ENCODE assay signal across 8 cellular contexts in the genomic region with DNA sequence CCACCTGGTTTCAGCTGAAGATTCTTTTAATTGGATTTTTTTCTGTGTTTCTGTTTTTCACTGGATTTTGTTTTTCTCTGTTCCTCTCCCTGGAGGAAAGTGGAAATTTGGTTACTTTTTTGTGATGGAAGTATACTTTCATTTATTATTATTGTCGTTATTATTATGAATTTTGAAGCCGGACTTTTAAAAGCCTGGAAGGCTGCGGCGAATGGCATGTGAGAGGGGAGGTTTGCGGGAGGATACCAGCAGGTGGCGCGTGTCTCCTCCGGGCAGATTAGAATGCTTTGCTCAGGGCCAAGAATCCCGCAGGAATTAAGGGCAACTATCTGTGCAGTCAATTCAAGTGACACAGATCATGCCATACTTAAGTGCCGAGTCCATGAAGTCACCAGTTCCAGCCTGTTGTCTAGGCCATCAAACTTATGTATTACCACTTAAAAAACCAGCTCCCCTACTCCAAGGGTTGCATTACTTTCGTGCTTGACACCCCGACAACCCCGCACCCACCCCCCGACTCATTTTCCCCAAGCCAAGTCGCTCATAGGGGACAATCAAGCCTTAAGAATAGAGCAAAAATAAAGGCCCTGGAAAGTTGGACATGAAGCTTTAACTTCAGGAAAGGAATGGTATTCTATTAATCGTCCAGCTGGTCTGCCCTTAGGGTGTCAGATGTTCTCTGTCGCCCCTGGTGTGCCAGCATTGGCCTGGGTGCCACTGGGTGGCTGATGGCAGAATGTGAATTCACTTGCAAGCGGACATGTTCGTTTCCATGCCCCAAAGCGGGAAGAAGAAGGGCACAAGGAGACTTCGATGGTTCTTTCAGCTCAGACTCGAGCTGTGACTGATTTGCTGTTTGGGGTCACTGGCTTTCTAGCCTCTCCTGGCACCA. TPM values are rescaled to one million over a fixed set of nuclear protein-coding genes. Genes with fewer than 3 reads are reported as not detected.
DNase-seq lines count a peak whose midpoint lies in the region; ATAC-seq and TF ChIP-seq lines count a peak whose summit lies in the region.

No MANE protein-coding gene starts in this region.

- H3K27me3 ChIP-seq in AG04450 (ENCODE audit: control insufficient read depth, insufficient read depth, low read length), result no peaks in the 10 kb centered on the region
- H3K27me3 ChIP-seq in lung (ENCODE audit: control insufficient read depth, insufficient read depth), result no peaks in the 10 kb centered on the region

- H3K27ac ChIP-seq in AG04450 (ENCODE audit: low read depth, low read length) (no peak overlapping the region), lung (ENCODE audit: low read depth in 1 of 2, low read length in 1 of 2) (no peak overlapping the region)

- H3K4me3 ChIP-seq in AG04450 (ENCODE audit: low read depth, low read length), result peak overlapping the region; percentile 92; the same call in 1 of the 2 replicates
- H3K4me3 ChIP-seq in lung, result peak overlapping the region; percentile 24

- WGBS in lung, 2 donors, result 29 to 40% methylated on average over 22 of the region's 22 CpGs

- no peaks in the 10 kb centered on the region for H3K36me3 ChIP-seq in lung (ENCODE audit: control insufficient read depth in 2 of 2, insufficient read depth in 2 of 2, low read length in 2 of 2)

- peaks cover 0 to 8% of the 10 kb centered on the region in 2 donors for H3K4me1 ChIP-seq in lung (ENCODE audit: control insufficient read depth in 2 of 2, insufficient read depth in 2 of 2, low read length in 2 of 2)

- POLR2A ChIA-PET in AG04450 (lab: Yijun Ruan, JAX), result no interaction called here

- ATAC-seq in GM21723 (IDR thresholded peaks at IDR 0.05; ENCODE audit: unreplicated experiment) (peak; percentile 22), lung (ENCODE audit: insufficient read depth, low FRiP score) (no peak), HG02571 (IDR thresholded peaks at IDR 0.05; ENCODE audit: unreplicated experiment) (no peak)

- TF ChIP-seq CTCF in AG04450 (IDR thresholded peaks at IDR 0.05; ENCODE audit: low read depth, low read length), result peak; percentile 95
- TF ChIP-seq CTCF in lung (IDR thresholded peaks at IDR 0.05; ENCODE audit: control extremely low read depth, extremely low read depth), result peak; percentile 83

- CTCF ChIA-PET in AG04450 (lab: Charles Lee), result interaction anchor here (0.6 to 6.0 kb wide), 55 partner anchors 9 to 213 kb away, joined by 3 to 106 read pairs (median 4); no protein-coding TSS in a partner anchor

- DNase-seq in AG04450 (ENCODE audit: low read depth, low spot score) (no peak), NCI-H345 treated with DMSO at 0.1 percent for 48 hours (lab: John Stamatoyannopoulos, UW; ENCODE audit: unreplicated experiment) (peak; percentile 62), ecto neural progenitor cell (ENCODE audit: low spot score) (peak; percentile 80), lung (ENCODE audit: low spot score) (peak; percentile 83)
- peak; percentile 58 to 62 for DNase-seq in activated CD4-positive, alpha-beta T cell treated with anti-CD3 and anti-CD28 coated beads, Interleukin-2, amount 50 U/mL, for 4 hours
- peak; percentile 29 to 70 (median 47) for DNase-seq in stimulated activated CD4-positive, alpha-beta T cell treated with anti-CD3 and anti-CD28 coated beads, TNF-alpha, amount 100 ng/mL, for 24 hours (ENCODE audit: low read depth in 3 of 3)

- peaks cover 6% of the 10 kb centered on the region; the same call in 1 of the 2 replicates for H3K9me3 ChIP-seq in AG04450 (ENCODE audit: control insufficient read depth, insufficient read depth, low read length)
- no peaks in the 10 kb centered on the region for H3K9me3 ChIP-seq in lung (ENCODE audit: control insufficient read depth in 2 of 2, insufficient read depth in 1 of 2, low read length in 1 of 2)

RNA-seq across cellular contexts. Expression of a gene that starts 1.3 kb away (rescaled TPM):
- polyA plus RNA-seq in AG04450 (2011; rRNA removed) (16.5 and 17.4 TPM in 2 replicates), lung (1 to 10 TPM; 3.6 to 8.4 TPM)
- 21.3 and 24.1 TPM in 2 replicates for polyA minus RNA-seq in AG04450 (2011; rRNA and poly(A)+ RNA removed)
- total RNA-seq in lung, result 10 to 100 TPM; 18.0 to 35.4 TPM
